ENCODE assay signal across 18 cellular contexts in genomic region chr4:56619816-56620215, GRCh38.
"Had no signal": no experiment of that assay in that cellular context is flagged by ENCODE, and none has a peak within 500 bp of the region (broad histone marks: within the 10 kb centered on the region; RNA-seq: fewer than 3 reads in every experiment).

No MANE protein-coding gene starts in this region.

- H3K36me3 Mint-ChIP-seq: memory B cell had no signal

- DNase-seq: activated CD4-positive, alpha-beta T cell treated with anti-CD3 and anti-CD28 coated beads, Interleukin-2, amount 10 ng/mL, durations not matched to agents 7 days and 5 days; activated CD8-positive, alpha-beta memory T cell treated with anti-CD3 and anti-CD28 coated beads, Interleukin-2, amount 50 U/mL, for 4 hours; activated naive CD4-positive, alpha-beta T cell treated with anti-CD3 and anti-CD28 coated beads for 36 hours; activated naive CD8-positive, alpha-beta T cell treated with anti-CD3 and anti-CD28 coated beads, Interleukin-2, amount 50 U/mL, for 24 hours; activated T-cell treated with anti-CD3 and anti-CD28 coated beads, Interleukin-2, amount 50 U/mL, for 4 hours; anterior cingulate cortex; kidney glomerular epithelial cell; left ventricle myocardium superior; naive thymus-derived CD8-positive, alpha-beta T cell; nucleus accumbens; stimulated activated CD4-positive, alpha-beta T cell treated with anti-CD3 and anti-CD28 coated beads, Interleukin-12 subunit alpha, Interleukin-12 subunit beta, amount 100 ng/mL, for 4 hours; stimulated activated CD8-positive, alpha-beta memory T cell treated with anti-CD3 and anti-CD28 coated beads, Interleukin-4, amount 100 ng/mL, for 48 hours; stimulated activated naive CD4-positive, alpha-beta T cell; thyroid gland had no signal

- H3K4me1 Mint-ChIP-seq: activated CD4-positive, alpha-beta T cell treated with anti-CD3 and anti-CD28 coated beads, Interleukin-2, amount 10 ng/mL, durations not matched to agents 7 days and 5 days; naive thymus-derived CD8-positive, alpha-beta T cell had no signal

- H3K4me3 ChIP-seq: coronary artery, thyroid gland had no signal

- H3K9me3 ChIP-seq: thyroid gland had no signal

- H3K36me3 ChIP-seq: brain microvascular endothelial cell, thyroid gland had no signal

- H3K27ac ChIP-seq: brain microvascular endothelial cell, coronary artery, thyroid gland had no signal

- H3K4me3 Mint-ChIP-seq: activated CD4-positive, alpha-beta T cell treated with anti-CD3 and anti-CD28 coated beads, Interleukin-2, amount 10 ng/mL, durations not matched to agents 7 days and 5 days; activated naive CD4-positive, alpha-beta T cell treated with anti-CD3 and anti-CD28 coated beads for 36 hours; activated naive CD8-positive, alpha-beta T cell treated with anti-CD3 and anti-CD28 coated beads, Interleukin-2, amount 50 U/mL, for 24 hours; activated T-cell treated with anti-CD3 and anti-CD28 coated beads, Interleukin-2, amount 50 U/mL, for 4 hours; memory B cell; naive thymus-derived CD8-positive, alpha-beta T cell; T-helper 2 cell treated with Interferon-gamma antibody and Interleukin-4, amounts not matched to agents 5 μg/mL and 100 μg/mL, for 36 hours had no signal

- ATAC-seq: activated naive CD8-positive, alpha-beta T cell treated with anti-CD3 and anti-CD28 coated beads, Interleukin-2, amount 50 U/mL, for 24 hours; left ventricle myocardium superior; naive thymus-derived CD8-positive, alpha-beta T cell had no signal

- H3K27ac Mint-ChIP-seq: activated CD4-positive, alpha-beta T cell treated with anti-CD3 and anti-CD28 coated beads, Interleukin-2, amount 10 ng/mL, durations not matched to agents 7 days and 5 days; activated naive CD4-positive, alpha-beta T cell treated with anti-CD3 and anti-CD28 coated beads for 36 hours; activated naive CD8-positive, alpha-beta T cell treated with anti-CD3 and anti-CD28 coated beads, Interleukin-2, amount 50 U/mL, for 24 hours; memory B cell; naive thymus-derived CD8-positive, alpha-beta T cell; T-helper 2 cell treated with Interferon-gamma antibody and Interleukin-4, amounts not matched to agents 5 μg/mL and 100 μg/mL, for 36 hours had no signal

- H3K4me1 ChIP-seq: thyroid gland had no signal

- H3K27me3 ChIP-seq: brain microvascular endothelial cell, thyroid gland had no signal
